ENCODE assay signal across 31 cellular contexts in genomic region chr19:29743681-29744080, GRCh38. TPM values are rescaled to one million over a fixed set of nuclear protein-coding genes. Genes with fewer than 3 reads are reported as not detected.
A peak's percentile ranks its signal among the peaks of the same experiment; 100 is the strongest.
DNase-seq lines count a peak whose midpoint lies in the region; ATAC-seq and TF ChIP-seq lines count a peak whose summit lies in the region.
"Had no signal": no experiment of that assay in that cellular context is flagged by ENCODE, and none has a peak within 500 bp of the region (broad histone marks: within the 10 kb centered on the region; RNA-seq: fewer than 3 reads in every experiment).

No MANE protein-coding gene starts in this region.

- H3K4me3 ChIP-seq in HEK293 (ENCODE audit: low read depth, low read length) = no peak overlapping the region
- H3K4me3 ChIP-seq in upper lobe of right lung = no peak overlapping the region
- H3K4me3 ChIP-seq: A549; BLaER1; BLaER1 treated with 17β-estradiol and CSF1 and Interleukin-3, amounts not matched to agents 10 nM and 100 nM had no signal

- H3K9me3 ChIP-seq in HEK293 (ENCODE audit: control insufficient read depth, insufficient read depth, low read depth, low read length) (no peaks in the 10 kb centered on the region; the same call in 1 of the 2 replicates), upper lobe of right lung (no peaks in the 10 kb centered on the region)
- H3K9me3 ChIP-seq: A549; BE2C; BLaER1; BLaER1 treated with 17β-estradiol and CSF1 and Interleukin-3, amounts not matched to agents 10 nM and 100 nM; Caco-2 had no signal

- ATAC-seq in upper lobe of right lung (no peak), Right ventricle myocardium inferior (no peak)
- ATAC-seq: A549; CD8-positive, alpha-beta T cell had no signal

- CTCF ChIA-PET in HEK293 (lab: Yijun Ruan, JAX) = interaction anchor here (0.6 to 8.3 kb wide), 17 partner anchors 13 to 926 kb away, joined by 3 to 62 read pairs (median 3); no protein-coding TSS in a partner anchor

- H3K27me3 ChIP-seq in upper lobe of right lung = peaks cover 4% of the 10 kb centered on the region
- H3K27me3 ChIP-seq: BE2C; BLaER1; BLaER1 treated with 17β-estradiol and CSF1 and Interleukin-3, amounts not matched to agents 10 nM and 100 nM had no signal

- TF ChIP-seq CTCF in HEK293 (tag by site-specific recombination; IDR thresholded peaks at IDR 0.05) (no peak), upper lobe of right lung (IDR thresholded peaks at IDR 0.05) (no peak), GM13977 (IDR thresholded peaks at IDR 0.05; ENCODE audit: extremely low read depth, insufficient read depth, missing control alignments) (no peak)

- H3K4me1 ChIP-seq in HEK293 (ENCODE audit: control insufficient read depth, insufficient read depth, low read length) (0 out of 2 replicates have a peak, but pooled peaks cover 3% of the 10 kb centered on the region), upper lobe of right lung (no peaks in the 10 kb centered on the region)
- H3K4me1 ChIP-seq: A549; BE2C; BLaER1; BLaER1 treated with 17β-estradiol and CSF1 and Interleukin-3, amounts not matched to agents 10 nM and 100 nM; Caco-2 had no signal

- POLR2A ChIA-PET in HEK293 (lab: Yijun Ruan, JAX) = interaction anchor here (1.9 kb wide), 1 partner anchor 27 kb away, joined by 4 read pairs; no protein-coding TSS in a partner anchor

- in situ Hi-C loops in GM13977 (cut with MboI; ENCODE audit: low pct_unique_long_range_greater_than_20kb, low sequenced_read_pairs, unreplicated experiment) = loop anchor here (25.0 kb wide), 1 partner anchor 919 kb away; no protein-coding TSS in a partner anchor

- H3K27ac ChIP-seq in HEK293 (ENCODE audit: extremely low read depth, low read depth, low read length) = no peak overlapping the region
- no peak overlapping the region for H3K27ac ChIP-seq in upper lobe of right lung
- H3K27ac ChIP-seq: 22Rv1; A549; BLaER1; BLaER1 treated with 17β-estradiol and CSF1 and Interleukin-3, amounts not matched to agents 10 nM and 100 nM; C4-2B had no signal

- DNase-seq in posterior vena cava (ENCODE audit: low spot score) (peak; percentile 18), upper lobe of right lung (peak; percentile 3), nucleus accumbens (lab: John Stamatoyannopoulos, UW) (no peak), Right ventricle myocardium inferior (ENCODE audit: missing footprints) (no peak), GM13977 (ENCODE audit: low spot score) (no peak)
- DNase-seq: 8988T; ACHN; AML-193; BE2C; C1 segment of cervical spinal cord; Caco-2; Calu3; CD4-positive, alpha-beta memory T cell; CD4-positive, alpha-beta T cell; CD4-positive, CD25-positive, alpha-beta regulatory T cell; CD8-positive, alpha-beta memory T cell; CD8-positive, alpha-beta T cell; COR-L47; DMS 273 treated with DMSO at 0.1 percent for 48 hours; DMS153; DMS53; DMS79; DMS79 treated with DMSO at 0.1 percent for 48 hours; DND-41; EL had no signal

- H3K36me3 ChIP-seq in HEK293 (ENCODE audit: control insufficient read depth in 2 of 2, insufficient read depth in 1 of 2, low read length in 2 of 2) (no peaks in the 10 kb centered on the region), upper lobe of right lung (no peaks in the 10 kb centered on the region)
- H3K36me3 ChIP-seq: BE2C; BLaER1; BLaER1 treated with 17β-estradiol and CSF1 and Interleukin-3, amounts not matched to agents 10 nM and 100 nM had no signal

- intact Hi-C loops in posterior vena cava (cut with DNase I) = no loop called here
- intact Hi-C loops in upper lobe of right lung (cut with DNase I) = no loop called here
- intact Hi-C loops in Right ventricle myocardium inferior (cut with DNase I) = no loop called here

TF ChIP-seq in HEK293, 187 proteins besides CTCF, POLR2A, EP300 and RAD21:
- peak; percentile 79 for TF ChIP-seq ZNF121 (tag by site-specific recombination; IDR thresholded peaks at IDR 0.05)
- TF ChIP-seq OVOL3 (tag by site-specific recombination; IDR thresholded peaks at IDR 0.05) = no peak
- TF ChIP-seq ZNF175 (tag by site-specific recombination; IDR thresholded peaks at IDR 0.05) = no peak
- no peak for TF ChIP-seq AEBP2 (tag by site-specific recombination; IDR thresholded peaks at IDR 0.05; ENCODE audit: borderline replicate concordance)
- no peak for TF ChIP-seq SETDB1 (IDR thresholded peaks at IDR 0.05; ENCODE audit: insufficient read length, low read length)
- TF ChIP-seq ZNF514 (tag by site-specific recombination; IDR thresholded peaks at IDR 0.05) = no peak
- TF ChIP-seq ZNF266 (tag by site-specific recombination; IDR thresholded peaks at IDR 0.05; ENCODE audit: low read depth) = no peak
- TF ChIP-seq ZNF843 (tag by site-specific recombination; IDR thresholded peaks at IDR 0.05) = no peak
- TF ChIP-seq INSM2 (tag by site-specific recombination; IDR thresholded peaks at IDR 0.05) = no peak
- TF ChIP-seq ZNF76 (tag by site-specific recombination; IDR thresholded peaks at IDR 0.05; ENCODE audit: borderline replicate concordance, low read depth) = no peak
- no peak for TF ChIP-seq ZNF626 (tag by site-specific recombination; IDR thresholded peaks at IDR 0.05)
- no peak for TF ChIP-seq ZNF391 (tag by site-specific recombination; IDR thresholded peaks at IDR 0.05; ENCODE audit: borderline replicate concordance, low read depth)
- no peak for TF ChIP-seq MYNN (tag by site-specific recombination; IDR thresholded peaks at IDR 0.05; ENCODE audit: borderline replicate concordance)
- TF ChIP-seq ZNF146 (tag by site-specific recombination; IDR thresholded peaks at IDR 0.05) = no peak
- TF ChIP-seq ZNF837 (tag by site-specific recombination; IDR thresholded peaks at IDR 0.05) = no peak
- no peak for TF ChIP-seq ZNF324 (tag by site-specific recombination; IDR thresholded peaks at IDR 0.05)
- 0 out of 2 replicates have a peak, but pooled peaks have one; percentile 29 for TF ChIP-seq SCRT2 (tag by site-specific recombination; IDR thresholded peaks at IDR 0.05)
- no peak for TF ChIP-seq MEIS1 (CRISPR knock-in tag; IDR thresholded peaks at IDR 0.05; ENCODE audit: borderline replicate concordance)
- TF ChIP-seq SCRT1 (tag by site-specific recombination; IDR thresholded peaks at IDR 0.05; ENCODE audit: borderline replicate concordance) = peak; percentile 53; the same call in 1 of the 2 replicates
- no peak for TF ChIP-seq ZNF140 (tag by site-specific recombination; IDR thresholded peaks at IDR 0.05)
- no peak for TF ChIP-seq ZNF23 (tag by site-specific recombination; IDR thresholded peaks at IDR 0.05; ENCODE audit: borderline replicate concordance)

RNA-seq across cellular contexts. Expression of gene C19orf12, which starts 28.6 kb away (rescaled TPM):
- total RNA-seq in posterior vena cava (10 to 100 TPM; 26.7 to 29.8 TPM), upper lobe of right lung (22.1 TPM), Right ventricle myocardium inferior (64.2 TPM)

Comparison
In these comparisons a context has a peak if more than half of its experiments do, and no peak if none do; other contexts are left out.
1. DNase-seq: peak in posterior vena cava (single experiment) and upper lobe of right lung (single experiment); none in nucleus accumbens (0 of 56), Right ventricle myocardium inferior (single experiment) and GM13977 (single experiment).